ENCODE assay signal across 29 cellular contexts in the genomic region with DNA sequence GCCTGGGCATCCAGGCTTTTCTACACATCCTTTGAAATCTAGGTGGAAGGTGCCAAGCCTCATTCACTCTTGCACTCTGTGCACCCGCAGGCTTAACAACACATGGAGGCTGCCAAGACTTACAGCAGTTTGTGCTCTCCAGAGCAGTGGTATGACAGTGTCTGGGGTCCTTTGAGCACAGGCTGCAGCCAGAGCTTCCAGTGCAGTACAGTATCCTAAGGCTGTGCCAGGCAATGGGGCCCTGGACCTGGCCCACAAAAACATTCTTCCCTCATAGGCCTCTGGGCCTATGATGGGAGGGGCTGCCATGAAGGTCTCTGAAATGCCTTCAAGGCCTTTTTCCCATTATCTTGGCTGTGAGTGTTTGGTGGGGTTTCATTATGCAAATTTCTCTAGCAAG.
"Had no signal": no experiment of that assay in that cellular context is flagged by ENCODE, and none has a peak within 500 bp of the region (broad histone marks: within the 10 kb centered on the region; RNA-seq: fewer than 3 reads in every experiment).

No MANE protein-coding gene starts in this region.

- H3K4me3 Mint-ChIP-seq: immature natural killer cell, memory B cell, natural killer cell had no signal

- H3K27me3 ChIP-seq: esophagus squamous epithelium, heart right ventricle, ovary, testis, tibial artery, upper lobe of left lung, uterus had no signal

- H3K27me3 Mint-ChIP-seq: memory B cell had no signal

- H3K4me1 ChIP-seq: uterus had no signal

- H3K27ac ChIP-seq: coronary artery, esophagus squamous epithelium, heart right ventricle, ovary, psoas muscle, skin epidermis, testis, tibial artery, upper lobe of left lung, uterus had no signal

- FAIRE-seq: endometrium had no signal

- H3K36me3 Mint-ChIP-seq: immature natural killer cell, memory B cell, natural killer cell had no signal

- H3K36me3 ChIP-seq: esophagus squamous epithelium, heart right ventricle, ovary, upper lobe of left lung, uterus had no signal

- H3K9me3 ChIP-seq: ovary, testis had no signal

- H3K27ac Mint-ChIP-seq: immature natural killer cell, memory B cell, natural killer cell had no signal

- H3K4me1 Mint-ChIP-seq: immature natural killer cell, natural killer cell had no signal

- H3K4me3 ChIP-seq: coronary artery, esophagus squamous epithelium, heart right ventricle, lung, ovary, psoas muscle, skin epidermis, testis, tibial artery, upper lobe of left lung, uterus had no signal

- DNase-seq: dermis blood vessel endothelial cell; effector memory CD4-positive, alpha-beta T cell; erythroblast; esophagus squamous epithelium; foreskin melanocyte; glutamatergic neuron; heart right ventricle; hippocampal formation; immature natural killer cell; natural killer cell; occipital lobe; ovary; posterior cingulate gyrus; psoas muscle; right cardiac atrium; stimulated activated CD4-positive, alpha-beta T cell treated with anti-CD3 and anti-CD28 coated beads, Interleukin-15, amount 100 ng/mL, for 24 hours; stimulated activated CD4-positive, alpha-beta T cell treated with anti-CD3 and anti-CD28 coated beads, Interleukin-2, amount 100 ng/mL, for 48 hours; stimulated activated CD8-positive, alpha-beta memory T cell treated with anti-CD3 and anti-CD28 coated beads, Interleukin-4, amount 100 ng/mL, for 48 hours; stimulated activated naive CD4-positive, alpha-beta T cell treated with Interleukin-2 at 50 U/mL for 16 hours; substantia nigra; testis; tibial artery; upper lobe of left lung; uterus had no signal
